ENCODE assay signal across 16 cellular contexts in genomic region chr2:105655244-105655643, GRCh38.
"Had no signal": no experiment of that assay in that cellular context is flagged by ENCODE, and none has a peak within 500 bp of the region (broad histone marks: within the 10 kb centered on the region; RNA-seq: fewer than 3 reads in every experiment).

No MANE protein-coding gene starts in this region.

- DNase-seq: activated CD4-positive, alpha-beta memory T cell treated with anti-CD3 and anti-CD28 coated beads for 36 hours; activated CD4-positive, CD25-positive, alpha-beta regulatory T cell treated with anti-CD3 and anti-CD28 coated beads, Interleukin-2, amount 50 U/mL, for 72 hours; activated CD8-positive, alpha-beta memory T cell treated with anti-CD3 and anti-CD28 coated beads, Interleukin-2, amount 50 U/mL, for 48 hours; activated gamma-delta T cell; activated naive CD4-positive, alpha-beta T cell treated with anti-CD3 and anti-CD28 coated beads, Interleukin-2, amount 10 ng/mL, durations not matched to agents 7 days and 5 days; activated T-cell treated with anti-CD3 and anti-CD28 coated beads, Interleukin-2, amount 50 U/mL, for 24 hours; dermis blood vessel endothelial cell; effector CD4-positive, alpha-beta T cell; esophagus squamous epithelium; left cardiac atrium; left ventricle myocardium superior; nephron progenitor cell; stimulated activated CD4-positive, alpha-beta T cell treated with anti-CD3 and anti-CD28 coated beads, Interleukin-2, amount 100 ng/mL, for 48 hours; stimulated activated naive CD4-positive, alpha-beta T cell treated with Interleukin-2 at 50 U/mL for 16 hours; T-helper 2 cell had no signal

- H3K27me3 Mint-ChIP-seq: activated CD4-positive, alpha-beta memory T cell treated with anti-CD3 and anti-CD28 coated beads for 36 hours; activated T-cell treated with anti-CD3 and anti-CD28 coated beads, Interleukin-2, amount 50 U/mL, for 24 hours had no signal

- H3K27ac Mint-ChIP-seq: activated CD4-positive, alpha-beta memory T cell treated with anti-CD3 and anti-CD28 coated beads for 36 hours; activated CD4-positive, alpha-beta T cell treated with anti-CD3 and anti-CD28 coated beads, Interleukin-2, amount 10 ng/mL, durations not matched to agents 24 days and 14 days; activated naive CD4-positive, alpha-beta T cell treated with anti-CD3 and anti-CD28 coated beads, Interleukin-2, amount 10 ng/mL, durations not matched to agents 7 days and 5 days; activated T-cell treated with anti-CD3 and anti-CD28 coated beads, Interleukin-2, amount 50 U/mL, for 24 hours; nephron progenitor cell had no signal

- H3K4me3 Mint-ChIP-seq: activated CD4-positive, alpha-beta memory T cell treated with anti-CD3 and anti-CD28 coated beads for 36 hours; activated CD4-positive, alpha-beta T cell treated with anti-CD3 and anti-CD28 coated beads, Interleukin-2, amount 10 ng/mL, durations not matched to agents 24 days and 14 days; activated naive CD4-positive, alpha-beta T cell treated with anti-CD3 and anti-CD28 coated beads, Interleukin-2, amount 10 ng/mL, durations not matched to agents 7 days and 5 days; activated T-cell treated with anti-CD3 and anti-CD28 coated beads, Interleukin-2, amount 50 U/mL, for 24 hours; nephron progenitor cell had no signal

- H3K9me3 Mint-ChIP-seq: activated naive CD4-positive, alpha-beta T cell treated with anti-CD3 and anti-CD28 coated beads, Interleukin-2, amount 10 ng/mL, durations not matched to agents 7 days and 5 days had no signal

- H3K4me1 Mint-ChIP-seq: activated naive CD4-positive, alpha-beta T cell treated with anti-CD3 and anti-CD28 coated beads, Interleukin-2, amount 10 ng/mL, durations not matched to agents 7 days and 5 days; nephron progenitor cell had no signal

- H3K36me3 Mint-ChIP-seq: activated CD4-positive, alpha-beta memory T cell treated with anti-CD3 and anti-CD28 coated beads for 36 hours; activated naive CD4-positive, alpha-beta T cell treated with anti-CD3 and anti-CD28 coated beads, Interleukin-2, amount 10 ng/mL, durations not matched to agents 7 days and 5 days had no signal
